ENCODE assay signal across 11 cellular contexts in the genomic region with DNA sequence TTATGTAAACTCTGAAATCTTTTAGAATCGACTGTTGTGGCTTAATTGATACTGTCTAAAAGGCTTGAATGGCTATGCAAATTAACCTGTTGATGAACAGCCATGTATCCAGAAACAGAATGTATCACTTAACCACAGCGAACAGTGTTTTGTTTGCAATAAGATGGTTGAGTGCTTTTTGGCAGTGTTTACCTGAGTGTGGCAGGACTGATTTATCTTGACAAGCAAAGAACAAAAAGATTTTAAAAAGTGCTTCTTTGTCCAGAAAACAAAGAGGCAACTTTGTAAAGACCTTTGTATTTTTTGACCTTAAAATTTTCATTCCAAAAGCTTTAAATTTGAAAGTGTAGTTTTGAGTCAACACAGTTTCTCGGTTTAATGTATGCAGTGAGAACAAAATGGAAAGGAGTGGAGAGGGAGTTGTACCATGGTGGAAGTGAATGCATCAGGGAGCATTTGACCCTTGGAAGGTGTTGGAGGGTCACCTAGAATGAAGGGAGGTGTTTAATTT. TPM values are rescaled to one million over a fixed set of nuclear protein-coding genes. Genes with fewer than 3 reads are reported as not detected.
DNase-seq lines count a peak whose midpoint lies in the region; ATAC-seq and TF ChIP-seq lines count a peak whose summit lies in the region.
"Had no signal": no experiment of that assay in that cellular context is flagged by ENCODE, and none has a peak within 500 bp of the region (broad histone marks: within the 10 kb centered on the region; RNA-seq: fewer than 3 reads in every experiment).

No MANE protein-coding gene starts in this region.

- H3K4me3 ChIP-seq in ascending aorta = no peak overlapping the region
- no peak overlapping the region for H3K4me3 ChIP-seq in stomach

- WGBS in stomach, 5 donors = 20 to 42% (median 28%) methylated on average over 3 of the region's 3 CpGs

- no peak for TF ChIP-seq CTCF in GM13976 (IDR thresholded peaks at IDR 0.05; ENCODE audit: borderline replicate concordance, control extremely low read depth, extremely low read depth, insufficient read depth, missing control alignments)
- TF ChIP-seq CTCF in GM20000 (IDR thresholded peaks at IDR 0.05; ENCODE audit: extremely low read depth, missing control alignments) = no peak
- TF ChIP-seq CTCF in ascending aorta (IDR thresholded peaks at IDR 0.05) = no peak
- TF ChIP-seq CTCF in stomach (IDR thresholded peaks at IDR 0.05) = no peak

- DNase-seq in GM13976 (ENCODE audit: low spot score) (peak; percentile 48), GM20000 (ENCODE audit: low spot score) (peak; percentile 45), NCI-H526 (lab: John Stamatoyannopoulos, UW) (peak; percentile 69 to 81), ascending aorta (ENCODE audit: low spot score in 2 of 2) (no peak), retina (no peak), stomach (no peak)
- DNase-seq in stimulated activated CD4-positive, alpha-beta T cell treated with anti-CD3 and anti-CD28 coated beads, Interleukin-2, amount 100 ng/mL, for 48 hours = no peak
- DNase-seq: activated B cell treated with CpG ODN at 0.5 μM for 24 hours, C1 segment of cervical spinal cord had no signal

- TF ChIP-seq POLR2A in stomach (IDR thresholded peaks at IDR 0.05) = no peak

- H3K36me3 ChIP-seq in ascending aorta (no peaks in the 10 kb centered on the region), stomach (peaks cover 0 to 4% (median 0%) of the 10 kb centered on the region in 4 donors)

- H3K27ac ChIP-seq in ascending aorta (no peak overlapping the region), stomach (peak overlapping the region in 2 of 5 donors; percentile 14 to 15)
- H3K27ac ChIP-seq: HL-60 had no signal

- H3K9me3 ChIP-seq in ascending aorta = no peaks in the 10 kb centered on the region
- no peaks in the 10 kb centered on the region for H3K9me3 ChIP-seq in stomach

- H3K27me3 ChIP-seq in ascending aorta (no peaks in the 10 kb centered on the region), stomach (no peaks in the 10 kb centered on the region)

- H3K4me1 ChIP-seq in ascending aorta (peaks cover 4 to 43% of the 10 kb centered on the region in 2 donors), stomach (peaks cover 45 to 95% (median 79%) of the 10 kb centered on the region in 4 donors)

- in situ Hi-C loops in GM13976 (cut with MboI; ENCODE audit: low sequenced_read_pairs, unreplicated experiment) = no loop called here

- intact Hi-C loops in ascending aorta (cut with DNase I) = no loop called here
- intact Hi-C loops in stomach (cut with DNase I; ENCODE audit: low total_unique reads) = no loop called here

- no peak for TF ChIP-seq EP300 in stomach (IDR thresholded peaks at IDR 0.05)

- peak; percentile 97 for ATAC-seq in HG03060 (IDR thresholded peaks at IDR 0.05; ENCODE audit: low read depth, unreplicated experiment)

RNA-seq across cellular contexts. Expression of a gene that starts 18.0 kb away (rescaled TPM):
- total RNA-seq in ascending aorta (77.3 TPM), stomach (100 to 1,000 TPM in 1 of 5 donors, 10 to 100 TPM in 4; 36.1 to 117 (median 51.9) TPM)
- 10 to 100 TPM; 18.1 to 27.2 (median 22.0) TPM for polyA plus RNA-seq in stomach

Comparison
In these comparisons a context has a peak if more than half of its experiments do, and no peak if none do; other contexts are left out.
1. DNase-seq: peak in GM13976 (single experiment), GM20000 (single experiment) and NCI-H526 (2 of 2); none in ascending aorta (0 of 2), retina (single experiment), stomach (single experiment) and stimulated activated CD4-positive, alpha-beta T cell treated with anti-CD3 and anti-CD28 coated beads, Interleukin-2, amount 100 ng/mL, for 48 hours (0 of 2).